Comparison of ENCODE assay signal across 8 cellular contexts in genomic region chr1:211381481-211382181, GRCh38. TPM values are rescaled to one million over a fixed set of nuclear protein-coding genes. Genes with fewer than 3 reads are reported as not detected.
A peak's percentile ranks its signal among the peaks of the same experiment; 100 is the strongest.
DNase-seq lines count a peak whose midpoint lies in the region; ATAC-seq, FAIRE-seq and TF ChIP-seq lines count a peak whose summit lies in the region.

No MANE protein-coding gene starts in this region.

- peaks cover 19% of the 10 kb centered on the region for H3K36me3 Mint-ChIP-seq in stimulated activated naive CD8-positive, alpha-beta T cell treated with anti-CD3 and anti-CD28 coated beads, Interleukin-15, Interleukin-2, amounts not matched to agents 100 ng/mL and 50 ng/mL, for 24 hours (ENCODE audit: low read depth)
- H3K36me3 Mint-ChIP-seq in activated CD8-positive, alpha-beta T cell treated with anti-CD3 and anti-CD28 coated beads, Interleukin-2, amount 10 ng/mL, durations not matched to agents 7 days and 5 days (ENCODE audit: low read depth) = peaks cover 23% of the 10 kb centered on the region

- TF ChIP-seq CTCF in lower lobe of right lung (IDR thresholded peaks at IDR 0.05) = no peak
- no peak for TF ChIP-seq CTCF in omental fat pad (IDR thresholded peaks at IDR 0.05)

- no peaks in the 10 kb centered on the region for H3K9me3 ChIP-seq in lower lobe of right lung

- H3K4me3 ChIP-seq in lower lobe of right lung = peak overlapping the region; percentile 66

- no peak for FAIRE-seq in RCC 7860 (lab: Jason Lieb, UNC)

- peaks cover 66% of the 10 kb centered on the region for H3K4me1 Mint-ChIP-seq in stimulated activated naive CD8-positive, alpha-beta T cell treated with anti-CD3 and anti-CD28 coated beads, Interleukin-15, Interleukin-2, amounts not matched to agents 100 ng/mL and 50 ng/mL, for 24 hours (ENCODE audit: low read depth)
- peaks cover 29% of the 10 kb centered on the region for H3K4me1 Mint-ChIP-seq in activated CD8-positive, alpha-beta T cell treated with anti-CD3 and anti-CD28 coated beads, Interleukin-2, amount 10 ng/mL, durations not matched to agents 7 days and 5 days (ENCODE audit: low read depth)

- peak overlapping the region; percentile 93 for H3K27ac Mint-ChIP-seq in stimulated activated naive CD8-positive, alpha-beta T cell treated with anti-CD3 and anti-CD28 coated beads, Interleukin-15, Interleukin-2, amounts not matched to agents 100 ng/mL and 50 ng/mL, for 24 hours
- H3K27ac Mint-ChIP-seq in activated CD8-positive, alpha-beta T cell treated with anti-CD3 and anti-CD28 coated beads, Interleukin-2, amount 10 ng/mL, durations not matched to agents 7 days and 5 days = peak overlapping the region; percentile 88

- H3K27me3 ChIP-seq in lower lobe of right lung (ENCODE audit: low read depth) = no peaks in the 10 kb centered on the region

- H3K27ac ChIP-seq in lower lobe of right lung = no peak overlapping the region

- no peaks in the 10 kb centered on the region for H3K9me3 Mint-ChIP-seq in stimulated activated naive CD8-positive, alpha-beta T cell treated with anti-CD3 and anti-CD28 coated beads, Interleukin-15, Interleukin-2, amounts not matched to agents 100 ng/mL and 50 ng/mL, for 24 hours
- no peaks in the 10 kb centered on the region for H3K9me3 Mint-ChIP-seq in activated CD8-positive, alpha-beta T cell treated with anti-CD3 and anti-CD28 coated beads, Interleukin-2, amount 10 ng/mL, durations not matched to agents 7 days and 5 days (ENCODE audit: insufficient read depth)

- no peak for DNase-seq in stimulated activated naive CD8-positive, alpha-beta T cell treated with anti-CD3 and anti-CD28 coated beads, Interleukin-15, Interleukin-2, amounts not matched to agents 100 U/mL and 50 U/mL, for 24 hours
- DNase-seq in activated CD8-positive, alpha-beta T cell treated with anti-CD3 and anti-CD28 coated beads, Interleukin-2, amount 10 ng/mL, durations not matched to agents 7 days and 5 days = no peak
- DNase-seq in lower lobe of right lung (no peak), RCC 7860 (ENCODE audit: low spot score) (no peak), omental fat pad (ENCODE audit: low spot score) (no peak)

- H3K4me3 Mint-ChIP-seq in stimulated activated naive CD8-positive, alpha-beta T cell treated with anti-CD3 and anti-CD28 coated beads, Interleukin-15, Interleukin-2, amounts not matched to agents 100 ng/mL and 50 ng/mL, for 24 hours = peak overlapping the region; percentile 91
- peak overlapping the region; percentile 87 for H3K4me3 Mint-ChIP-seq in activated CD8-positive, alpha-beta T cell treated with anti-CD3 and anti-CD28 coated beads, Interleukin-2, amount 10 ng/mL, durations not matched to agents 7 days and 5 days

- POLR2A ChIA-PET in activated CD8-positive, alpha-beta T cell treated with anti-CD3 and anti-CD28 coated beads, Interleukin-2, amount 10 ng/mL, durations not matched to agents 7 days and 5 days (lab: Charles Lee) = interaction anchor here (1.4 to 2.2 kb wide), 2 partner anchors 46 to 52 kb away, joined by 3 to 11 read pairs; no protein-coding TSS in a partner anchor

- H3K4me1 ChIP-seq in lower lobe of right lung = peaks cover 9% of the 10 kb centered on the region

- no peaks in the 10 kb centered on the region for H3K27me3 Mint-ChIP-seq in stimulated activated naive CD8-positive, alpha-beta T cell treated with anti-CD3 and anti-CD28 coated beads, Interleukin-15, Interleukin-2, amounts not matched to agents 100 ng/mL and 50 ng/mL, for 24 hours
- peaks cover 2% of the 10 kb centered on the region for H3K27me3 Mint-ChIP-seq in activated CD8-positive, alpha-beta T cell treated with anti-CD3 and anti-CD28 coated beads, Interleukin-2, amount 10 ng/mL, durations not matched to agents 7 days and 5 days (ENCODE audit: low read depth)

- intact Hi-C loops in lower lobe of right lung (cut with DNase I) = no loop called here

- CTCF ChIA-PET in activated CD8-positive, alpha-beta T cell treated with anti-CD3 and anti-CD28 coated beads, Interleukin-2, amount 10 ng/mL, durations not matched to agents 7 days and 5 days (lab: Charles Lee) = interaction anchor here (0.9 to 1.8 kb wide), 3 partner anchors 35 to 124 kb away, joined by 3 to 11 read pairs (median 4); no protein-coding TSS in a partner anchor

- no peaks in the 10 kb centered on the region for H3K36me3 ChIP-seq in lower lobe of right lung

- ATAC-seq in stimulated activated naive CD8-positive, alpha-beta T cell treated with anti-CD3 and anti-CD28 coated beads, Interleukin-15, Interleukin-2, amounts not matched to agents 100 U/mL and 50 U/mL, for 24 hours = no peak
- no peak for ATAC-seq in activated CD8-positive, alpha-beta T cell treated with anti-CD3 and anti-CD28 coated beads, Interleukin-2, amount 10 ng/mL, durations not matched to agents 7 days and 5 days
- no peak for ATAC-seq in lower lobe of right lung
- ATAC-seq in GM18907 (IDR thresholded peaks at IDR 0.05; ENCODE audit: unreplicated experiment) = no peak
- no peak for ATAC-seq in GM18517 (IDR thresholded peaks at IDR 0.05; ENCODE audit: unreplicated experiment)
- no peak for ATAC-seq in omental fat pad (ENCODE audit: low FRiP score)

RNA-seq across cellular contexts. Expression of gene TRAF5, which starts 55.0 kb away (rescaled TPM):
- 10 to 100 TPM; 61.1 to 64.4 TPM for total RNA-seq in activated CD8-positive, alpha-beta T cell treated with anti-CD3 and anti-CD28 coated beads, Interleukin-2, amount 10 ng/mL, durations not matched to agents 7 days and 5 days
- total RNA-seq in lower lobe of right lung = 8.8 TPM
- 10 to 100 TPM; 14.8 to 24.5 (median 18.7) TPM for total RNA-seq in omental fat pad
